ENCODE assay signal across 7 cellular contexts in the genomic region with DNA sequence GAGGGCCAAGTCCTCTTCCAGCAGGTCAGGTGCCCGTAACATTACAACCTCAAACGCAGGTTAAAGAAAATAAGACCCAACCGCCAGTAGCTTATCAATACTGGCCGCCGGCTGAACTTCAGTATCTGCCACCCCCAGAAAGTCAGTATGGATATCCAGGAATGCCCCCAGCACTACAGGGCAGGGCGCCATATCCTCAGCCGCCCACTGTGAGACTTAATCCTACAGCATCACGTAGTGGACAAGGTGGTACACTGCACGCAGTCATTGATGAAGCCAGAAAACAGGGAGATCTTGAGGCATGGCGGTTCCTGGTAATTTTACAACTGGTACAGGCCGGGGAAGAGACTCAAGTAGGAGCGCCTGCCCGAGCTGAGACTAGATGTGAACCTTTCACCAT. TPM values are rescaled to one million over a fixed set of nuclear protein-coding genes. Genes with fewer than 3 reads are reported as not detected.
DNase-seq lines count a peak whose midpoint lies in the region; ATAC-seq and TF ChIP-seq lines count a peak whose summit lies in the region.
"Not testable (repeated sequence)": the region's sequence is repeated elsewhere in the genome, so short reads cannot be mapped to it uniquely, and the experiment has no call there.

No MANE protein-coding gene starts in this region.

- not testable (repeated sequence) for H3K4me2 ChIP-seq in SK-N-SH

- H3K36me3 Mint-ChIP-seq in nephron (ENCODE audit: low read depth): not testable (repeated sequence)

- H3K9ac ChIP-seq in SK-N-SH: not testable (repeated sequence)

- H3K79me2 ChIP-seq in SK-N-SH (ENCODE audit: insufficient read depth): not testable (repeated sequence)

- H3K4me3 ChIP-seq in SK-N-SH (ENCODE audit: low read depth in 2 of 2, low read length in 1 of 2): peak overlapping the region in 1 of 2 experiments; percentile 40; a peak in 1 of 4 replicates
- H3K4me3 ChIP-seq in astrocyte of the spinal cord (ENCODE audit: low read depth, low read length): not testable (repeated sequence)

- not testable (repeated sequence) for H3K9me2 ChIP-seq in SK-N-SH

- not testable (repeated sequence) for H3K9me3 Mint-ChIP-seq in nephron

- H2AFZ ChIP-seq in SK-N-SH (ENCODE audit: low read depth): not testable (repeated sequence)

- TF ChIP-seq RAD21 in SK-N-SH (IDR thresholded peaks at IDR 0.05; ENCODE audit: low read length): peak; percentile 35

- in situ Hi-C loops in astrocyte of the spinal cord (cut with HindIII; ENCODE audit: low sequenced_read_pairs): not testable (repeated sequence)

- peak overlapping the region; percentile 36 to 81 (median 54) for H3K27ac Mint-ChIP-seq in nephron

- POLR2A ChIA-PET in SK-N-SH (lab: Yijun Ruan, JAX): not testable (repeated sequence)

- H3K9me3 ChIP-seq in SK-N-SH: not testable (repeated sequence)

- peak overlapping the region in 1 of 3 experiments; percentile 8 for H3K4me3 Mint-ChIP-seq in nephron

- intact Hi-C loops in Right ventricle myocardium superior (cut with DNase I): not testable (repeated sequence)

- not testable (repeated sequence) for H3K36me3 ChIP-seq in SK-N-SH (replicated peaks in 1 of 2; ENCODE audit: control insufficient read depth in 1 of 2, insufficient read depth in 2 of 2, low read length in 1 of 2)

- ATAC-seq in GM21723 (IDR thresholded peaks at IDR 0.05; ENCODE audit: unreplicated experiment) (peak; percentile 60), HG03442 (IDR thresholded peaks at IDR 0.05; ENCODE audit: unreplicated experiment) (peak; percentile 79), Right ventricle myocardium superior (ENCODE audit: poor library complexity) (peak; percentile 70)

- H3K4me1 Mint-ChIP-seq in nephron: peaks cover 46% of the 10 kb centered on the region

- not testable (repeated sequence) for H4K20me1 ChIP-seq in SK-N-SH (ENCODE audit: insufficient read depth)

- 77% methylated on average over 12 of the region's 13 CpGs for WGBS in SK-N-SH (ENCODE audit: low lambda C conversion rate)

- not testable (repeated sequence) for H3F3A ChIP-seq in SK-N-SH (replicated peaks; ENCODE audit: insufficient read depth)

- CTCF ChIA-PET in SK-N-SH (lab: Yijun Ruan, JAX): interaction anchor here (0.6 to 1.2 kb wide), 6 partner anchors 9 to 988 kb away, joined by 3 to 6 read pairs (median 4); no protein-coding TSS in a partner anchor

- H3K27me3 Mint-ChIP-seq in nephron (ENCODE audit: low read depth): not testable (repeated sequence)

- DNase-seq in SK-N-SH (peak; percentile 12), astrocyte of the spinal cord (ENCODE audit: low read depth, low spot score) (peak; percentile 44)
- not testable (repeated sequence) for DNase-seq in Right ventricle myocardium superior

- TF ChIP-seq CTCF in GM12872 (IDR thresholded peaks at IDR 0.05; ENCODE audit: insufficient read depth, low read depth, low read length) (peak; percentile 59), SK-N-SH (IDR thresholded peaks at IDR 0.05) (peak; percentile 60), astrocyte of the spinal cord (IDR thresholded peaks at IDR 0.05; ENCODE audit: low read depth, low read length) (peak; percentile 54), nephron (IDR thresholded peaks at IDR 0.05; ENCODE audit: unreplicated experiment in 3 of 3) (peak in 2 of 3 experiments; percentile 18 to 23)

- H3K27ac ChIP-seq in SK-N-SH (ENCODE audit: low read depth in 2 of 2, low read length in 1 of 2): not testable (repeated sequence)

- not testable (repeated sequence) for TF ChIP-seq EP300 in SK-N-SH (IDR thresholded peaks at IDR 0.05; ENCODE audit: borderline replicate concordance in 1 of 2, low read depth in 1 of 2, low read length in 1 of 2)

- not testable (repeated sequence) for H3K27me3 ChIP-seq in SK-N-SH (ENCODE audit: insufficient read depth)

- not testable (repeated sequence) for H3K4me1 ChIP-seq in SK-N-SH (ENCODE audit: control insufficient read depth in 1 of 2, insufficient read depth in 2 of 2, low read depth in 1 of 2, low read length in 1 of 2)

RNA-seq across cellular contexts. Expression of a gene that starts 7.0 kb away (rescaled TPM):
- 1,143 and 1,159 TPM in 2 replicates for polyA plus RNA-seq in SK-N-SH (2012; rRNA removed)
- 1,362 and 1,673 TPM in 2 replicates for polyA plus RNA-seq in SK-N-SH (2012; cell fraction: cytosol; rRNA removed)
- polyA plus RNA-seq in SK-N-SH (2012; cell fraction: nucleus; rRNA removed): 332 and 345 TPM in 2 replicates
- 765 TPM for total RNA-seq in Right ventricle myocardium superior

RNA-seq across cellular contexts. Expression of a gene that starts 16.6 kb away (rescaled TPM):
- polyA plus RNA-seq in SK-N-SH (2012; rRNA removed): 4.9 and 7.2 TPM in 2 replicates
- 5.7 and 5.9 TPM in 2 replicates for polyA plus RNA-seq in SK-N-SH (2012; cell fraction: cytosol; rRNA removed)
- polyA plus RNA-seq in SK-N-SH (2012; cell fraction: nucleus; rRNA removed): 7.2 and 16.9 TPM in 2 replicates
- total RNA-seq in Right ventricle myocardium superior: 9.8 TPM

RNA-seq across cellular contexts. Expression of a gene that starts 30.9 kb away (rescaled TPM):
- 1.3 and 1.5 TPM in 2 replicates for polyA plus RNA-seq in SK-N-SH (2012; rRNA removed)
- 1.6 and 1.7 TPM in 2 replicates for polyA plus RNA-seq in SK-N-SH (2012; cell fraction: cytosol; rRNA removed)
- 1.5 and 3.8 TPM in 2 replicates for polyA plus RNA-seq in SK-N-SH (2012; cell fraction: nucleus; rRNA removed)
- 6.2 TPM for total RNA-seq in Right ventricle myocardium superior
